ENCODE assay signal across 29 cellular contexts in genomic region chr5:98217138-98217537, GRCh38.
DNase-seq lines count a peak whose midpoint lies in the region; ATAC-seq and TF ChIP-seq lines count a peak whose summit lies in the region.
"Had no signal": no experiment of that assay in that cellular context is flagged by ENCODE, and none has a peak within 500 bp of the region (broad histone marks: within the 10 kb centered on the region; RNA-seq: fewer than 3 reads in every experiment).

No MANE protein-coding gene starts in this region.

- no peak overlapping the region for H3K9ac ChIP-seq in endodermal cell (ENCODE audit: extremely low read depth, low read length, poor library complexity, severe bottlenecking)
- H3K9ac ChIP-seq: KMS-11 had no signal

- WGBS in endodermal cell (ENCODE audit: insufficient coverage in 1 of 2, insufficient read length in 1 of 2), 2 experiments: 100% methylated on average over 1 of the region's 1 CpG; no CpG with 5 or more reads in 1 of the 2 experiments

- H3K4me1 Mint-ChIP-seq in endodermal cell: peaks cover 11% of the 10 kb centered on the region
- H3K4me1 Mint-ChIP-seq: CD14-positive monocyte; GM23338; mesothelial cell of epicardium; naive B cell; stimulated activated naive B cell treated with anti-CD40 and anti-IgM and Interleukin-4, amounts not matched to agents 10 μg/mL and 1 μg/mL and 100 μg/mL, for 72 hours had no signal

- no peaks in the 10 kb centered on the region for H3K27me3 Mint-ChIP-seq in endodermal cell (ENCODE audit: insufficient read depth)
- H3K27me3 Mint-ChIP-seq: activated CD4-positive, alpha-beta T cell treated with anti-CD3 and anti-CD28 coated beads for 36 hours; activated naive CD8-positive, alpha-beta T cell treated with anti-CD3 and anti-CD28 coated beads, Interleukin-2, amount 50 U/mL, for 24 hours; naive B cell; stimulated activated naive B cell treated with anti-CD40 and anti-IgM and Interleukin-4, amounts not matched to agents 10 μg/mL and 1 μg/mL and 100 μg/mL, for 72 hours had no signal

- H3K36me3 Mint-ChIP-seq in endodermal cell (ENCODE audit: low read depth): peaks cover 6% of the 10 kb centered on the region
- H3K36me3 Mint-ChIP-seq: CD14-positive monocyte; mesothelial cell of epicardium; naive B cell; stimulated activated naive B cell treated with anti-CD40 and anti-IgM and Interleukin-4, amounts not matched to agents 10 μg/mL and 1 μg/mL and 100 μg/mL, for 72 hours had no signal

- H3K27me3 ChIP-seq in endodermal cell (ENCODE audit: control insufficient read depth, insufficient read depth, low read length, poor library complexity, severe bottlenecking): no peaks in the 10 kb centered on the region
- H3K27me3 ChIP-seq: dorsolateral prefrontal cortex, sigmoid colon had no signal

- no peak overlapping the region for H3K4me3 Mint-ChIP-seq in endodermal cell
- H3K4me3 Mint-ChIP-seq: activated CD4-positive, alpha-beta T cell treated with anti-CD3 and anti-CD28 coated beads for 36 hours; activated naive CD8-positive, alpha-beta T cell treated with anti-CD3 and anti-CD28 coated beads, Interleukin-2, amount 50 U/mL, for 24 hours; activated T-cell treated with anti-CD3 and anti-CD28 coated beads, Interleukin-2, amount 50 U/mL, for 4 hours; CD14-positive monocyte; GM23338; mesothelial cell of epicardium; naive B cell; stimulated activated naive B cell treated with anti-CD40 and anti-IgM and Interleukin-4, amounts not matched to agents 10 μg/mL and 1 μg/mL and 100 μg/mL, for 72 hours had no signal

- no peaks in the 10 kb centered on the region for H3K9me3 Mint-ChIP-seq in endodermal cell
- H3K9me3 Mint-ChIP-seq: activated naive CD8-positive, alpha-beta T cell treated with anti-CD3 and anti-CD28 coated beads, Interleukin-2, amount 50 U/mL, for 24 hours; activated T-cell treated with anti-CD3 and anti-CD28 coated beads, Interleukin-2, amount 50 U/mL, for 4 hours; GM23338; mesothelial cell of epicardium; naive B cell; stimulated activated naive B cell treated with anti-CD40 and anti-IgM and Interleukin-4, amounts not matched to agents 10 μg/mL and 1 μg/mL and 100 μg/mL, for 72 hours had no signal

- peak; percentile 49 for ATAC-seq in GM19025 (IDR thresholded peaks at IDR 0.05; ENCODE audit: low read depth, unreplicated experiment)
- peak; percentile 65 for ATAC-seq in HG02610 (IDR thresholded peaks at IDR 0.05; ENCODE audit: unreplicated experiment)
- peak; percentile 39 for ATAC-seq in HG03565 (IDR thresholded peaks at IDR 0.05; ENCODE audit: unreplicated experiment)
- ATAC-seq: activated CD4-positive, alpha-beta T cell treated with anti-CD3 and anti-CD28 coated beads for 36 hours; activated naive CD8-positive, alpha-beta T cell treated with anti-CD3 and anti-CD28 coated beads, Interleukin-2, amount 50 U/mL, for 24 hours; activated T-cell treated with anti-CD3 and anti-CD28 coated beads, Interleukin-2, amount 50 U/mL, for 4 hours; GM23338; left ventricle myocardium superior; SK-N-SH treated with all-trans-retinoic acid at 6 μM for 48 hours; stimulated activated naive B cell treated with anti-CD40 and anti-IgM and Interleukin-4, amounts not matched to agents 10 μg/mL and 1 μg/mL and 100 μg/mL, for 72 hours had no signal

- DNase-seq in kidney glomerular epithelial cell (lab: John Stamatoyannopoulos, UW) (no peak), endodermal cell (no peak), foreskin melanocyte (no peak)
- DNase-seq in activated naive CD4-positive, alpha-beta T cell treated with Interleukin-2 at 50 U/mL for 16 hours: no peak
- DNase-seq: activated CD4-positive, alpha-beta T cell treated with anti-CD3 and anti-CD28 coated beads for 36 hours; activated gamma-delta T cell treated with Interleukin-2 at 50 U/mL for 16 hours; activated naive CD8-positive, alpha-beta T cell treated with anti-CD3 and anti-CD28 coated beads, Interleukin-2, amount 50 U/mL, for 24 hours; activated T-cell treated with anti-CD3 and anti-CD28 coated beads, Interleukin-2, amount 50 U/mL, for 4 hours; Calu3; DMS79 treated with DMSO at 0.1 percent for 48 hours; left ventricle myocardium superior; naive B cell; NCI-H1436; NCI-H2081 treated with DMSO at 0.1 percent for 48 hours; NCI-H82; nucleus accumbens; sigmoid colon; stimulated activated naive B cell treated with anti-CD40 and anti-IgM and Interleukin-4, amounts not matched to agents 10 μg/mL and 1 μg/mL and 100 μg/mL, for 72 hours; T-helper 2 cell had no signal

- H3K36me3 ChIP-seq in endodermal cell (ENCODE audit: control insufficient read depth, insufficient read depth, low read length): no peaks in the 10 kb centered on the region
- H3K36me3 ChIP-seq: prostate gland, sigmoid colon had no signal

- no peak for TF ChIP-seq CTCF in endodermal cell (conservative IDR thresholded peaks at IDR 0.05)

- H3K27ac Mint-ChIP-seq in endodermal cell: no peak overlapping the region
- H3K27ac Mint-ChIP-seq: activated CD4-positive, alpha-beta T cell treated with anti-CD3 and anti-CD28 coated beads for 36 hours; activated naive CD8-positive, alpha-beta T cell treated with anti-CD3 and anti-CD28 coated beads, Interleukin-2, amount 50 U/mL, for 24 hours; CD14-positive monocyte; GM23338; mesothelial cell of epicardium; naive B cell; stimulated activated naive B cell treated with anti-CD40 and anti-IgM and Interleukin-4, amounts not matched to agents 10 μg/mL and 1 μg/mL and 100 μg/mL, for 72 hours had no signal

- H3K9me3 ChIP-seq in endodermal cell (ENCODE audit: control insufficient read depth, low read length): no peaks in the 10 kb centered on the region
- H3K9me3 ChIP-seq: prostate gland, sigmoid colon had no signal

- H3K4me1 ChIP-seq in endodermal cell (ENCODE audit: control insufficient read depth, insufficient read depth, low read length): peaks cover 5% of the 10 kb centered on the region
- H3K4me1 ChIP-seq: prostate gland, sigmoid colon had no signal

- no peak overlapping the region for H3K4me3 ChIP-seq in endodermal cell (ENCODE audit: low read length)
- H3K4me3 ChIP-seq: dorsolateral prefrontal cortex, GM23338, prostate gland, sigmoid colon had no signal

- H3K27ac ChIP-seq in endodermal cell (ENCODE audit: low read depth, low read length): no peak overlapping the region
- H3K27ac ChIP-seq: dorsolateral prefrontal cortex, KMS-11, prostate gland, sigmoid colon had no signal
